8 cellular contexts compared by ENCODE assay signal in genomic region chr20:62386383-62387218, GRCh38. TPM values are rescaled to one million over a fixed set of nuclear protein-coding genes. Genes with fewer than 3 reads are reported as not detected.
DNase-seq lines count a peak whose midpoint lies in the region; ATAC-seq and TF ChIP-seq lines count a peak whose summit lies in the region.

Gene RPS21 (plus strand): TSS chr20:62387103. CDS start chr20:62387339, 236 bp downstream.

- H3K4me2 ChIP-seq in BLaER1 treated with 17β-estradiol and CSF1 and Interleukin-3, amounts not matched to agents 10 nM and 100 nM = peak within 1 kb of the TSS; percentile 92 to 100 (median 99)

- no peaks in the 10 kb centered on the region for H3K27me3 ChIP-seq in BLaER1 treated with 17β-estradiol and CSF1 and Interleukin-3, amounts not matched to agents 10 nM and 100 nM

- no peaks in the 10 kb centered on the region for H3K9me3 ChIP-seq in BLaER1 treated with 17β-estradiol and CSF1 and Interleukin-3, amounts not matched to agents 10 nM and 100 nM (replicated peaks in 1 of 11)

- WGBS in lower leg skin, 2 donors = 0 to 1% methylated on average over 23 to 51 of the region's 83 CpGs

- H3K27ac ChIP-seq in BLaER1 treated with 17β-estradiol and CSF1 and Interleukin-3, amounts not matched to agents 10 nM and 100 nM = peak within 1 kb of the TSS; percentile 82 to 95 (median 90)

- intact Hi-C loops in lower leg skin (cut with DNase I; ENCODE audit: low total_unique reads) = no loop called here

- no peak for TF ChIP-seq CTCF in lower leg skin (IDR thresholded peaks at IDR 0.05)

- ATAC-seq in GM19351 (IDR thresholded peaks at IDR 0.05; ENCODE audit: unreplicated experiment) (peak; percentile 88), HG03520 (IDR thresholded peaks at IDR 0.05; ENCODE audit: unreplicated experiment) (peak; percentile 85)

- H3K36me3 ChIP-seq in BLaER1 treated with 17β-estradiol and CSF1 and Interleukin-3, amounts not matched to agents 10 nM and 100 nM = peaks cover 40 to 60% (median 51%) of the 10 kb centered on the region in 11 experiments

- no peak for TF ChIP-seq POLR2A in lower leg skin (IDR thresholded peaks at IDR 0.05)

- H3K9ac ChIP-seq in BLaER1 treated with 17β-estradiol and CSF1 and Interleukin-3, amounts not matched to agents 10 nM and 100 nM = peak within 1 kb of the TSS; percentile 88 to 97 (median 95)

- peak within 1 kb of the TSS; percentile 90 to 100 (median 98) for H3K4me3 ChIP-seq in BLaER1 treated with 17β-estradiol and CSF1 and Interleukin-3, amounts not matched to agents 10 nM and 100 nM
- peak within 1 kb of the TSS; percentile 69 for H3K4me3 ChIP-seq in lower leg skin (ENCODE audit: low read depth, poor library complexity, severe bottlenecking)

- H4K20me1 ChIP-seq in BLaER1 treated with 17β-estradiol and CSF1 and Interleukin-3, amounts not matched to agents 10 nM and 100 nM = peaks cover 39 to 58% (median 48%) of the 10 kb centered on the region in 11 experiments; a peak in 21 of 22 replicates

- peaks cover 29 to 50% (median 35%) of the 10 kb centered on the region in 10 experiments for H3K4me1 ChIP-seq in BLaER1 treated with 17β-estradiol and CSF1 and Interleukin-3, amounts not matched to agents 10 nM and 100 nM

- DNase-seq in NCI-H748 (lab: John Stamatoyannopoulos, UW; ENCODE audit: unreplicated experiment) (peak; percentile 88), dermis microvascular lymphatic vessel endothelial cell (ENCODE audit: low read depth in 2 of 2) (peak; percentile 84 to 94), lower leg skin (ENCODE audit: low spot score in 2 of 2) (peak; percentile 92 to 98)
- peak; percentile 89 to 91 for DNase-seq in activated CD4-positive, alpha-beta T cell treated with anti-CD3 and anti-CD28 coated beads, Interleukin-2, amount 50 U/mL, for 4 hours
- DNase-seq in stimulated activated CD4-positive, alpha-beta T cell treated with anti-CD3 and anti-CD28 coated beads, Interleukin-4, amount 100 ng/mL, for 4 hours = peak; percentile 92 to 93

RNA-seq across cellular contexts. Expression of gene RPS21, which starts in this region (rescaled TPM):
- total RNA-seq in dermis microvascular lymphatic vessel endothelial cell = 612 and 719 TPM in 2 replicates
- total RNA-seq in lower leg skin = 1,000 to 10,000 TPM; 1,664 to 5,734 (median 2,155) TPM

Comparison
In these comparisons a context has a peak if more than half of its experiments do, and no peak if none do; other contexts are left out.
1. Peak in every context shown above with its lines: DNase-seq, ATAC-seq, H3K4me3 ChIP-seq and H3K27ac ChIP-seq.